Comparison of ENCODE assay signal across 8 cellular contexts in genomic region chr17:7687072-7687907, GRCh38. TPM values are rescaled to one million over a fixed set of nuclear protein-coding genes. Genes with fewer than 3 reads are reported as not detected.
DNase-seq lines count a peak whose midpoint lies in the region; ATAC-seq, FAIRE-seq and TF ChIP-seq lines count a peak whose summit lies in the region.

Gene TP53 (minus strand): TSS chr17:7687490. CDS start chr17:7676594, 10,896 bp downstream.

- no peak for TF ChIP-seq CTCF in GM12875 (IDR thresholded peaks at IDR 0.05; ENCODE audit: borderline replicate concordance, insufficient read depth, low read depth, low read length)
- TF ChIP-seq CTCF in OCI-LY1 (IDR thresholded peaks at IDR 0.05; ENCODE audit: low read length), result no peak

- peak; percentile 81 for FAIRE-seq in endometrium (lab: Jason Lieb, UNC)

- H3K4me3 ChIP-seq in GM12875 (ENCODE audit: low read depth, low read length) (peak within 1 kb of the TSS; percentile 84), OCI-LY1 (ENCODE audit: low read depth, low read length, poor library complexity, severe bottlenecking) (peak within 1 kb of the TSS; percentile 95), mesodermal cell (ENCODE audit: extremely low read depth, insufficient read depth, low read length, poor library complexity, severe bottlenecking) (peak within 1 kb of the TSS; percentile 99)

- peak within 1 kb of the TSS; percentile 99 for H3K9ac ChIP-seq in OCI-LY1 (ENCODE audit: low read length)

- H4K20me1 ChIP-seq in OCI-LY1 (ENCODE audit: insufficient read depth, low read length), result no peaks in the 10 kb centered on the region

- H3K4me1 ChIP-seq in OCI-LY1 (ENCODE audit: insufficient read depth, low read length, severe bottlenecking), result peaks cover 34% of the 10 kb centered on the region
- H3K4me1 ChIP-seq in mesodermal cell (ENCODE audit: control insufficient read depth, insufficient read depth, low read length, poor library complexity, severe bottlenecking), result peaks cover 10% of the 10 kb centered on the region

- H3K27ac ChIP-seq in OCI-LY1 (ENCODE audit: low read depth, low read length, poor library complexity, severe bottlenecking) (peak within 1 kb of the TSS; percentile 95), mesodermal cell (ENCODE audit: low read depth, low read length, severe bottlenecking) (peak within 1 kb of the TSS; percentile 99)

- H3K36me3 ChIP-seq in OCI-LY1 (ENCODE audit: insufficient read depth, low read length) (peaks cover 36% of the 10 kb centered on the region), mesodermal cell (ENCODE audit: control insufficient read depth, insufficient read depth, low read length) (peaks cover 26% of the 10 kb centered on the region)

- H3F3A ChIP-seq in OCI-LY1 (ENCODE audit: insufficient read depth, low read length), result no peaks in the 10 kb centered on the region

- DNase-seq in HuH-7.5 (ENCODE audit: low spot score), result peak; percentile 59
- peak; percentile 73 for DNase-seq in activated CD8-positive, alpha-beta memory T cell treated with anti-CD3 and anti-CD28 coated beads, Interleukin-2, amount 50 U/mL, for 24 hours (ENCODE audit: extremely low read depth)
- DNase-seq in stimulated activated CD8-positive, alpha-beta memory T cell treated with anti-CD3 and anti-CD28 coated beads, Interleukin-15, amount 100 ng/mL, for 1 hour (ENCODE audit: low read depth), result peak; percentile 75

- no peak within 1 kb of the TSS for H2AFZ ChIP-seq in OCI-LY1 (ENCODE audit: low read length)

- 0% methylated on average over 25 to 27 of the region's 30 CpGs for WGBS in mesodermal cell (ENCODE audit: insufficient coverage in 2 of 2), 2 experiments

- no peaks in the 10 kb centered on the region for H3K27me3 ChIP-seq in OCI-LY1 (ENCODE audit: insufficient read depth, low read length)

- H3K9me2 ChIP-seq in OCI-LY1 (ENCODE audit: low read depth, low read length), result no peaks in the 10 kb centered on the region

- peaks cover 40% of the 10 kb centered on the region for H3K79me2 ChIP-seq in OCI-LY1 (ENCODE audit: insufficient read depth, low read length)

- no peaks in the 10 kb centered on the region for H3K9me3 ChIP-seq in OCI-LY1 (ENCODE audit: low read length)
- H3K9me3 ChIP-seq in mesodermal cell (ENCODE audit: control insufficient read depth, low read length), result no peaks in the 10 kb centered on the region

- ATAC-seq in GM18519 (IDR thresholded peaks at IDR 0.05; ENCODE audit: low FRiP score, unreplicated experiment), result no peak

- H3K4me2 ChIP-seq in OCI-LY1 (ENCODE audit: low read length), result peak within 1 kb of the TSS; percentile 93

RNA-seq across cellular contexts. Expression of gene TP53, which starts in this region (rescaled TPM):
- 85.8 TPM for polyA plus RNA-seq in mesodermal cell (2013, experiment 1 of 2)
- 71.2 TPM for polyA plus RNA-seq in mesodermal cell (2013, experiment 2 of 2)
